2 cellular contexts compared by ENCODE assay signal in genomic region chr16:67336646-67337045, GRCh38.
TF ChIP-seq lines count a peak whose summit lies in the region.

No MANE protein-coding gene starts in this region.

TF ChIP-seq in GM23338, 12 proteins besides CTCF, POLR2A, EP300 and RAD21 (continued from another document):
- no peak for TF ChIP-seq EZH2phosphoT487 (IDR thresholded peaks at IDR 0.05; ENCODE audit: unreplicated experiment)
- TF ChIP-seq STAT1 (IDR thresholded peaks at IDR 0.05; ENCODE audit: unreplicated experiment) = no peak
- no peak for TF ChIP-seq EZH2 (IDR thresholded peaks at IDR 0.05; ENCODE audit: low read depth, unreplicated experiment)
- TF ChIP-seq REST (IDR thresholded peaks at IDR 0.05; ENCODE audit: unreplicated experiment) = no peak
- TF ChIP-seq ZNF462 (CRISPR knock-in tag; IDR thresholded peaks at IDR 0.05) = no peak
- TF ChIP-seq NANOG (IDR thresholded peaks at IDR 0.05; ENCODE audit: borderline replicate concordance) = no peak
- no peak for TF ChIP-seq ETS1 (IDR thresholded peaks at IDR 0.05)
- no peak for TF ChIP-seq ZNF331 (CRISPR knock-in tag; IDR thresholded peaks at IDR 0.05; ENCODE audit: low read depth)

TF ChIP-seq in WTC11, 78 proteins besides CTCF, POLR2A, EP300 and RAD21:
- TF ChIP-seq PRDM15 (CRISPR knock-in tag; IDR thresholded peaks at IDR 0.05) (no peak), ETV6 (CRISPR knock-in tag; IDR thresholded peaks at IDR 0.05) (no peak), IRF1 (CRISPR knock-in tag; IDR thresholded peaks at IDR 0.05) (no peak), ARID4B (CRISPR knock-in tag; IDR thresholded peaks at IDR 0.05; ENCODE audit: borderline replicate concordance) (no peak), MAX (CRISPR knock-in tag; IDR thresholded peaks at IDR 0.05) (no peak), EMX1 (CRISPR knock-in tag; IDR thresholded peaks at IDR 0.05) (no peak), ZSCAN18 (CRISPR knock-in tag; IDR thresholded peaks at IDR 0.05) (no peak), NFATC4 (CRISPR knock-in tag; IDR thresholded peaks at IDR 0.05) (no peak), ZNF121 (CRISPR knock-in tag; IDR thresholded peaks at IDR 0.05) (no peak), FOXJ3 (CRISPR knock-in tag; IDR thresholded peaks at IDR 0.05; ENCODE audit: borderline replicate concordance) (no peak), PRRX2 (CRISPR knock-in tag; IDR thresholded peaks at IDR 0.05) (no peak), CBFB (CRISPR knock-in tag; IDR thresholded peaks at IDR 0.05; ENCODE audit: low read depth) (no peak), E2F5 (CRISPR knock-in tag; IDR thresholded peaks at IDR 0.05) (no peak), ZNF263 (CRISPR knock-in tag; IDR thresholded peaks at IDR 0.05; ENCODE audit: low read depth) (no peak), RELA (CRISPR knock-in tag; IDR thresholded peaks at IDR 0.05; ENCODE audit: borderline replicate concordance) (no peak), AR (CRISPR knock-in tag; IDR thresholded peaks at IDR 0.05) (no peak), CREB1 (CRISPR knock-in tag; IDR thresholded peaks at IDR 0.05) (no peak), ZNF281 (CRISPR knock-in tag; IDR thresholded peaks at IDR 0.05) (no peak)
